ENCODE assay signal across 13 cellular contexts in genomic region chr1:153553691-153554608, GRCh38. TPM values are rescaled to one million over a fixed set of nuclear protein-coding genes. Genes with fewer than 3 reads are reported as not detected.
A peak's percentile ranks its signal among the peaks of the same experiment; 100 is the strongest.
DNase-seq lines count a peak whose midpoint lies in the region; FAIRE-seq and TF ChIP-seq lines count a peak whose summit lies in the region.
"Had no signal": no experiment of that assay in that cellular context is flagged by ENCODE, and none has a peak within 500 bp of the region (broad histone marks: within the 10 kb centered on the region; RNA-seq: fewer than 3 reads in every experiment).

No MANE protein-coding gene starts in this region.

- peak overlapping the region in 5 of 11 experiments; percentile 17 to 43 (median 26); a peak in 5 of 22 replicates for H3K9ac ChIP-seq in BLaER1 treated with 17β-estradiol and CSF1 and Interleukin-3, amounts not matched to agents 10 nM and 100 nM
- peak overlapping the region; percentile 16 for H3K9ac ChIP-seq in fibroblast of lung (ENCODE audit: insufficient read depth, low read length)
- no peak overlapping the region for H3K9ac ChIP-seq in rectal smooth muscle tissue (ENCODE audit: low read length)

- peaks cover 9% of the 10 kb centered on the region for H3K4me1 Mint-ChIP-seq in glutamatergic neuron (ENCODE audit: low read depth, unreplicated experiment)

- no peaks in the 10 kb centered on the region for H3K79me2 ChIP-seq in fibroblast of lung (ENCODE audit: control insufficient read depth, insufficient read depth, low read length)

- H3K4me1 ChIP-seq in BLaER1 treated with 17β-estradiol and CSF1 and Interleukin-3, amounts not matched to agents 10 nM and 100 nM, result peaks cover 43 to 68% (median 51%) of the 10 kb centered on the region in 10 experiments
- H3K4me1 ChIP-seq in fibroblast of lung (ENCODE audit: control insufficient read depth, extremely low read depth, insufficient read depth, low read length) (peaks cover 29% of the 10 kb centered on the region), rectal smooth muscle tissue (ENCODE audit: control insufficient read depth, insufficient read depth, low read length) (peaks cover 10% of the 10 kb centered on the region)

- peak overlapping the region; percentile 0 for H2AFZ ChIP-seq in fibroblast of lung (ENCODE audit: low read length)

- H3K4me3 Mint-ChIP-seq in glutamatergic neuron (ENCODE audit: unreplicated experiment), result no peak overlapping the region
- H3K4me3 Mint-ChIP-seq: activated naive CD8-positive, alpha-beta T cell; CD8-positive, alpha-beta T cell had no signal

- DNase-seq in RCC 7860 (ENCODE audit: low spot score), result peak; percentile 25
- peak; percentile 19 to 32 for DNase-seq in fibroblast of lung (ENCODE audit: low read depth in 2 of 2)
- DNase-seq in iPS-NIHi11 (ENCODE audit: low spot score), result no peak
- DNase-seq in NCI-H1417 treated with DMSO at 0.1 percent for 48 hours (lab: John Stamatoyannopoulos, UW), result no peak
- no peak for DNase-seq in glutamatergic neuron
- no peak for DNase-seq in activated T-cell treated with anti-CD3 and anti-CD28 coated beads, Interleukin-2, amount 50 U/mL, for 48 hours
- DNase-seq: CD8-positive, alpha-beta T cell; Karpas-422 had no signal

- H3K36me3 Mint-ChIP-seq in glutamatergic neuron (ENCODE audit: unreplicated experiment), result no peaks in the 10 kb centered on the region
- H3K36me3 Mint-ChIP-seq: activated naive CD8-positive, alpha-beta T cell; CD8-positive, alpha-beta T cell had no signal

- 0 out of 22 replicates have a peak, but pooled peaks cover 0 to 4% (median 0%) of the 10 kb centered on the region in 11 experiments for H3K9me3 ChIP-seq in BLaER1 treated with 17β-estradiol and CSF1 and Interleukin-3, amounts not matched to agents 10 nM and 100 nM (replicated peaks in 1 of 11)
- no peaks in the 10 kb centered on the region for H3K9me3 ChIP-seq in fibroblast of lung (ENCODE audit: control insufficient read depth, insufficient read depth, low read depth, low read length)

- FAIRE-seq in RCC 7860 (lab: Jason Lieb, UNC), result no peak

- no peak overlapping the region for H3K4me3 ChIP-seq in BLaER1 treated with 17β-estradiol and CSF1 and Interleukin-3, amounts not matched to agents 10 nM and 100 nM
- H3K4me3 ChIP-seq in fibroblast of lung (replicated peaks in 1 of 4; ENCODE audit: control extremely low read depth in 1 of 4, insufficient read depth in 1 of 4, low read depth in 3 of 4, low read length in 4 of 4) (no peak overlapping the region), rectal smooth muscle tissue (ENCODE audit: low read length) (no peak overlapping the region)

- no peak overlapping the region for H3K27ac Mint-ChIP-seq in glutamatergic neuron (ENCODE audit: unreplicated experiment)
- H3K27ac Mint-ChIP-seq: activated naive CD8-positive, alpha-beta T cell; CD8-positive, alpha-beta T cell had no signal

- H3K36me3 ChIP-seq in BLaER1 treated with 17β-estradiol and CSF1 and Interleukin-3, amounts not matched to agents 10 nM and 100 nM, result no peaks in the 10 kb centered on the region
- no peaks in the 10 kb centered on the region for H3K36me3 ChIP-seq in fibroblast of lung (ENCODE audit: control insufficient read depth, insufficient read depth, low read length)
- no peaks in the 10 kb centered on the region for H3K36me3 ChIP-seq in rectal smooth muscle tissue (ENCODE audit: control insufficient read depth, insufficient read depth, low read length)

- peak overlapping the region; percentile 52 to 83 (median 68) for H3K4me2 ChIP-seq in BLaER1 treated with 17β-estradiol and CSF1 and Interleukin-3, amounts not matched to agents 10 nM and 100 nM
- H3K4me2 ChIP-seq in fibroblast of lung (ENCODE audit: extremely low read depth, insufficient read depth, low read length), result peak overlapping the region; percentile 59

- peaks cover 7% of the 10 kb centered on the region for H3K27me3 Mint-ChIP-seq in glutamatergic neuron (ENCODE audit: unreplicated experiment)
- H3K27me3 Mint-ChIP-seq: activated naive CD8-positive, alpha-beta T cell had no signal

- H3K9me3 Mint-ChIP-seq in glutamatergic neuron (ENCODE audit: unreplicated experiment), result peaks cover under 1% of the 10 kb centered on the region
- H3K9me3 Mint-ChIP-seq: CD8-positive, alpha-beta T cell had no signal

- TF ChIP-seq CTCF in fibroblast of lung (conservative IDR thresholded peaks at IDR 0.05 in 1 of 2, IDR thresholded peaks at IDR 0.05 in 1 of 2; ENCODE audit: low read depth in 1 of 2, low read length in 2 of 2) (no peak), glutamatergic neuron (IDR thresholded peaks at IDR 0.05; ENCODE audit: partially characterized antibody, unreplicated experiment) (no peak)

- H4K20me1 ChIP-seq in BLaER1 treated with 17β-estradiol and CSF1 and Interleukin-3, amounts not matched to agents 10 nM and 100 nM, result no peaks in the 10 kb centered on the region
- H4K20me1 ChIP-seq in fibroblast of lung (ENCODE audit: control insufficient read depth, extremely low read depth, insufficient read depth, low read length), result no peaks in the 10 kb centered on the region

- peak overlapping the region in 8 of 11 experiments; percentile 8 to 58 (median 44); a peak in 15 of 22 replicates for H3K27ac ChIP-seq in BLaER1 treated with 17β-estradiol and CSF1 and Interleukin-3, amounts not matched to agents 10 nM and 100 nM
- peak overlapping the region; percentile 61 for H3K27ac ChIP-seq in fibroblast of lung (ENCODE audit: insufficient read depth, low read length)
- H3K27ac ChIP-seq in rectal smooth muscle tissue (ENCODE audit: low read depth, low read length), result peak overlapping the region; percentile 1

- H3K27me3 ChIP-seq in BLaER1 treated with 17β-estradiol and CSF1 and Interleukin-3, amounts not matched to agents 10 nM and 100 nM, result no peaks in the 10 kb centered on the region
- no peaks in the 10 kb centered on the region for H3K27me3 ChIP-seq in fibroblast of lung (ENCODE audit: control insufficient read depth, insufficient read depth, low read length)
- no peaks in the 10 kb centered on the region for H3K27me3 ChIP-seq in rectal smooth muscle tissue (ENCODE audit: control insufficient read depth, insufficient read depth, low read length)

RNA-seq across cellular contexts. Expression of gene S100A3, which starts 4.9 kb away (rescaled TPM):
- total RNA-seq in fibroblast of lung, result 1.8 and 6.8 TPM in 2 replicates
- polyA plus RNA-seq in fibroblast of lung, result 11.5 and 14.8 TPM in 2 replicates
- polyA plus RNA-seq in fibroblast of lung (2012), result 13.0 and 17.9 TPM in 2 replicates
- 18.6 and 45.0 TPM in 2 replicates for polyA minus RNA-seq in fibroblast of lung (ENCODE audit: low replicate concordance)
- not detected for total RNA-seq in glutamatergic neuron (ENCODE audit: unreplicated experiment)
- total RNA-seq: CD8-positive, alpha-beta T cell had no signal

RNA-seq across cellular contexts. Expression of gene S100A4, which starts 8.3 kb away (rescaled TPM):
- total RNA-seq in fibroblast of lung (85.3 and 287 TPM in 2 replicates), glutamatergic neuron (ENCODE audit: unreplicated experiment) (4.7 TPM)
- polyA plus RNA-seq in fibroblast of lung, result 371 and 928 TPM in 2 replicates
- 543 and 1,139 TPM in 2 replicates for polyA plus RNA-seq in fibroblast of lung (2012)
- polyA minus RNA-seq in fibroblast of lung (ENCODE audit: low replicate concordance), result 124 and 266 TPM in 2 replicates

RNA-seq across cellular contexts. Expression of gene S100A2, which starts 11.7 kb away (rescaled TPM):
- total RNA-seq in fibroblast of lung (1.5 and 3.6 TPM in 2 replicates), glutamatergic neuron (ENCODE audit: unreplicated experiment) (1.1 TPM)
- polyA plus RNA-seq in fibroblast of lung, result 4.8 and 10.3 TPM in 2 replicates
- 10.9 and 22.6 TPM in 2 replicates for polyA plus RNA-seq in fibroblast of lung (2012)
- polyA minus RNA-seq in fibroblast of lung (ENCODE audit: low replicate concordance), result 4.8 TPM in 1 of 2 replicates, not detected in the other
- total RNA-seq: CD8-positive, alpha-beta T cell had no signal

RNA-seq across cellular contexts. Expression of gene S100A5, which starts 13.2 kb away (rescaled TPM):
- not detected in 2 replicates for total RNA-seq in fibroblast of lung
- polyA plus RNA-seq in fibroblast of lung, result 0.20 and 0.24 TPM in 2 replicates
- polyA plus RNA-seq in fibroblast of lung (2012), result 0.55 and 0.76 TPM in 2 replicates
- not detected in 2 replicates for polyA minus RNA-seq in fibroblast of lung (ENCODE audit: low replicate concordance)
- not detected for total RNA-seq in glutamatergic neuron (ENCODE audit: unreplicated experiment)
- total RNA-seq: CD8-positive, alpha-beta T cell; mesenteric fat pad; subcutaneous adipose tissue had no signal

RNA-seq across cellular contexts. Expression of gene S100A6, which starts 18.2 kb away (rescaled TPM):
- total RNA-seq in fibroblast of lung (2,061 and 4,042 TPM in 2 replicates), glutamatergic neuron (ENCODE audit: unreplicated experiment) (41.9 TPM)
- 1,280 and 2,637 TPM in 2 replicates for polyA plus RNA-seq in fibroblast of lung
- polyA plus RNA-seq in fibroblast of lung (2012), result 5,317 and 10,273 TPM in 2 replicates
- 895 and 1,329 TPM in 2 replicates for polyA minus RNA-seq in fibroblast of lung (ENCODE audit: low replicate concordance)

Comparison
In these comparisons a context has a peak if more than half of its experiments do, and no peak if none do; other contexts are left out.
1. H3K27ac ChIP-seq: peak in every context shown above with its lines; median percentile 61 in fibroblast of lung; 44 in BLaER1 treated with 17β-estradiol and CSF1 and Interleukin-3, amounts not matched to agents 10 nM and 100 nM; 1 in rectal smooth muscle tissue.
2. DNase-seq: peak in RCC 7860 (single experiment) and fibroblast of lung (2 of 2); none in iPS-NIHi11 (single experiment), NCI-H1417 treated with DMSO at 0.1 percent for 48 hours (single experiment), glutamatergic neuron (single experiment) and activated T-cell treated with anti-CD3 and anti-CD28 coated beads, Interleukin-2, amount 50 U/mL, for 48 hours (0 of 2).
3. RNA of gene S100A4, which starts 8.3 kb away (total RNA-seq): 85.3 to 287 TPM in fibroblast of lung; 4.7 TPM in glutamatergic neuron (single experiment); every median in the first group is over 10 times any median in the second.